9 cellular contexts compared by ENCODE assay signal in genomic region chr7:132739271-132739955, GRCh38.
A peak's percentile ranks its signal among the peaks of the same experiment; 100 is the strongest.
DNase-seq lines count a peak whose midpoint lies in the region; ATAC-seq, FAIRE-seq and TF ChIP-seq lines count a peak whose summit lies in the region.
"Had no signal": no experiment of that assay in that cellular context is flagged by ENCODE, and none has a peak within 500 bp of the region (broad histone marks: within the 10 kb centered on the region; RNA-seq: fewer than 3 reads in every experiment).

No MANE protein-coding gene starts in this region.

- H3K4me3 ChIP-seq in AG04450 (ENCODE audit: low read depth, low read length) (no peak overlapping the region), K562 (no peak overlapping the region), H7 (ENCODE audit: insufficient read depth, low read depth, low read length) (no peak overlapping the region)

- intact Hi-C loops in K562 (cut with micrococcal nuclease) = no loop called here

- no peak overlapping the region for H2AFZ ChIP-seq in K562 (ENCODE audit: low read depth, low read length)

- no peaks in the 10 kb centered on the region for H4K20me1 ChIP-seq in K562 (replicated peaks; ENCODE audit: control insufficient read depth, insufficient read depth, low read length)

- POLR2A ChIA-PET in AG04450 (lab: Yijun Ruan, JAX) (no interaction called here), K562 (lab: Yijun Ruan, JAX) (no interaction called here)

- no peaks in the 10 kb centered on the region for H3K79me2 ChIP-seq in K562 (ENCODE audit: control insufficient read depth, insufficient read depth, low read length)

- TF ChIP-seq EP300 in K562 (IDR thresholded peaks at IDR 0.05; ENCODE audit: low read length) = no peak

- no peak for FAIRE-seq in K562 (lab: Jason Lieb, UNC)

- no peak for TF ChIP-seq RAD21 in K562 (CRISPR knock-in tag; conservative IDR thresholded peaks at IDR 0.05 in 1 of 2, IDR thresholded peaks at IDR 0.05 in 1 of 2)

- WGBS in K562 (ENCODE audit: insufficient coverage, low coverage, missing lambda C conversion rate) = 0% methylated on average over 5 of the region's 5 CpGs

- H3K9ac ChIP-seq in K562 (ENCODE audit: insufficient read depth in 1 of 2, low read depth in 2 of 2, low read length in 2 of 2) = no peak overlapping the region

- H3K27ac ChIP-seq in AG04450 (ENCODE audit: low read depth, low read length) = no peak overlapping the region
- H3K27ac ChIP-seq in K562 (ENCODE audit: extremely low read depth, low read depth, low read length) = no peak overlapping the region

- no peak for ATAC-seq in K562
- ATAC-seq: activated CD4-positive, alpha-beta T cell treated with anti-CD3 and anti-CD28 coated beads for 36 hours had no signal

- no peak for TF ChIP-seq POLR2A in K562 (conservative IDR thresholded peaks at IDR 0.05)

- H3K9me1 ChIP-seq in K562 (ENCODE audit: control insufficient read depth, insufficient read depth, low read length) = no peaks in the 10 kb centered on the region

- H3K4me2 ChIP-seq in K562 (ENCODE audit: insufficient read depth, low read length) = no peak overlapping the region

- no peak for TF ChIP-seq CTCF in AG04450 (IDR thresholded peaks at IDR 0.05; ENCODE audit: low read depth, low read length)
- TF ChIP-seq CTCF in K562 (IDR thresholded peaks at IDR 0.05 in 2 of 3, conservative IDR thresholded peaks at IDR 0.05 in 1 of 3; ENCODE audit: insufficient read depth in 2 of 3, low read depth in 1 of 3, low read length in 3 of 3) = no peak

- no peaks in the 10 kb centered on the region for H3K4me1 ChIP-seq in K562 (replicated peaks in 1 of 2; ENCODE audit: control insufficient read depth in 2 of 2, insufficient read depth in 2 of 2, low read length in 2 of 2)

- no TSS peak for BruUV-seq in K562 (replicated peaks; lab: Mats Ljungman, UMichigan)

- in situ Hi-C loops in K562 (cut with MboI) = no loop called here

- no peaks in the 10 kb centered on the region for H3K27me3 ChIP-seq in AG04450 (ENCODE audit: control insufficient read depth, insufficient read depth, low read length)
- peaks cover 10 to 16% of the 10 kb centered on the region in 2 experiments; a peak in 4 of 5 replicates for H3K27me3 ChIP-seq in K562 (ENCODE audit: control insufficient read depth in 2 of 2, insufficient read depth in 2 of 2, low read length in 2 of 2)
- H3K27me3 ChIP-seq in H7 (ENCODE audit: control insufficient read depth, insufficient read depth, low read length) = no peaks in the 10 kb centered on the region; the same call in 1 of the 2 replicates

- H3K36me3 ChIP-seq in K562 (ENCODE audit: control insufficient read depth, insufficient read depth, low read length) = no peaks in the 10 kb centered on the region
- H3K36me3 ChIP-seq in H7 (replicated peaks; ENCODE audit: control insufficient read depth, insufficient read depth, low read length) = no peaks in the 10 kb centered on the region

- CTCF ChIA-PET in AG04450 (lab: Charles Lee) (interaction anchor here (0.6 kb wide), 1 partner anchor 1775 kb away, joined by 4 read pairs; no protein-coding TSS in a partner anchor), K562 (lab: Yijun Ruan, JAX; ENCODE audit: low intra/inter-chr PET ratio) (no interaction called here)

- H3K9me3 ChIP-seq in AG04450 (ENCODE audit: control insufficient read depth, insufficient read depth, low read length) (no peaks in the 10 kb centered on the region), K562 (replicated peaks; ENCODE audit: control insufficient read depth, insufficient read depth, low read depth, low read length) (0 out of 2 replicates have a peak, but pooled peaks cover 2% of the 10 kb centered on the region)

- DNase-seq in AG04450 (ENCODE audit: low read depth, low spot score) = peak; percentile 61
- DNase-seq in HS-27A (ENCODE audit: low read depth) = peak; percentile 34
- no peak for DNase-seq in K562 (ENCODE audit: extremely low read depth in 1 of 4, low spot score in 3 of 4)
- peak; percentile 87 for DNase-seq in iris pigment epithelial cell (ENCODE audit: low read depth)
- DNase-seq in NCI-H2081 (lab: John Stamatoyannopoulos, UW) = no peak
- DNase-seq in stimulated activated CD4-positive, alpha-beta T cell treated with anti-CD3 and anti-CD28 coated beads, Interleukin-12 subunit alpha, Interleukin-12 subunit beta, amount 100 ng/mL, for 4 hours = no peak
- no peak for DNase-seq in H7
- no peak for DNase-seq in NOMO-1 (lab: John Stamatoyannopoulos, UW; ENCODE audit: unreplicated experiment in 2 of 2)
- DNase-seq: activated CD4-positive, alpha-beta T cell treated with anti-CD3 and anti-CD28 coated beads for 36 hours had no signal

TF ChIP-seq in K562, 482 proteins besides CTCF, POLR2A, EP300 and RAD21:
- TF ChIP-seq HDGF (IDR thresholded peaks at IDR 0.05) (no peak), ATF3 (IDR thresholded peaks at IDR 0.05) (peak; percentile 47; the same call in 1 of the 2 replicates), ATF3 (CRISPR knock-in tag; conservative IDR thresholded peaks at IDR 0.05) (no peak)

Comparison
In these comparisons a context has a peak if more than half of its experiments do, and no peak if none do; other contexts are left out.
1. DNase-seq: peak in AG04450 (single experiment), HS-27A (single experiment) and iris pigment epithelial cell (single experiment); none in K562 (0 of 4), NCI-H2081 (0 of 2), stimulated activated CD4-positive, alpha-beta T cell treated with anti-CD3 and anti-CD28 coated beads, Interleukin-12 subunit alpha, Interleukin-12 subunit beta, amount 100 ng/mL, for 4 hours (single experiment), H7 (single experiment) and NOMO-1 (0 of 2).